In the genomic region with DNA sequence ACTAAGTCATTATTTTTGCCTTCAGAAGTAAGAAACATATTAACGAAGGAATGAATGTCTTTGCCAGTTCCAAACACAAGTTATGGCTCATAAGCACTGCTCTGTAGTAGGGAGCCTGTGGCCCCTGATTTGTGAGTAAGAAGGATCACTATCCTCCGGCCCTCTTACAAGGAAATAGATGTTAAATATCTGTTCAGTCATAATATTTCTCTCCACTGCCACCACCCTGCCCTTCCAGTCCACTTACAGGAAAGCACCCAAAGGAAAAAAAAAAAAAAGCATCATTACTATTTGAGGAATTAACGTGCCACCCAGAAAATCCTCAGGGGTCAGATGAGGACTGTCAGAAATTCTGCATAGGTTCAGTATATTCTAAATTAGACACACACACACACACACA, we compare ENCODE assay signal across 11 cellular contexts.
A peak's percentile ranks its signal among the peaks of the same experiment; 100 is the strongest.
DNase-seq lines count a peak whose midpoint lies in the region; ATAC-seq and TF ChIP-seq lines count a peak whose summit lies in the region.
"Had no signal": no experiment of that assay in that cellular context is flagged by ENCODE, and none has a peak within 500 bp of the region (broad histone marks: within the 10 kb centered on the region; RNA-seq: fewer than 3 reads in every experiment).

No MANE protein-coding gene starts in this region.

- intact Hi-C loops in tibial artery (cut with DNase I; ENCODE audit: low total_unique reads) = no loop called here

- H2BK12ac ChIP-seq in mesenchymal stem cell (ENCODE audit: low read length in 2 of 2) = no peak overlapping the region

- H3K27me3 ChIP-seq in mesenchymal stem cell (ENCODE audit: control insufficient read depth in 1 of 2, insufficient read depth in 1 of 2, low read length in 2 of 2) (no peaks in the 10 kb centered on the region), tibial artery (no peaks in the 10 kb centered on the region)

- no peak overlapping the region for H2BK120ac ChIP-seq in mesenchymal stem cell (ENCODE audit: low read depth, low read length)

- H2AFZ ChIP-seq in mesenchymal stem cell (ENCODE audit: low read depth, low read length) = no peak overlapping the region

- H3K36me3 ChIP-seq in mesenchymal stem cell (ENCODE audit: control insufficient read depth in 1 of 2, insufficient read depth in 2 of 2, low read depth in 1 of 2, low read length in 2 of 2) (peaks cover 22 to 79% of the 10 kb centered on the region in 2 experiments), tibial artery (peaks cover 26 to 36% (median 35%) of the 10 kb centered on the region in 3 donors)

- CTCF ChIA-PET in activated naive CD4-positive, alpha-beta T cell treated with anti-CD3 and anti-CD28 coated beads, Interleukin-2, amount 10 ng/mL, durations not matched to agents 7 days and 5 days (lab: Charles Lee) = interaction anchor here (1.0 to 2.5 kb wide), 5 partner anchors 40 to 367 kb away, joined by 3 to 13 read pairs (median 3); no protein-coding TSS in a partner anchor

- H4K8ac ChIP-seq in mesenchymal stem cell (ENCODE audit: low read length) = no peak overlapping the region

- no peak overlapping the region for H3K18ac ChIP-seq in mesenchymal stem cell (ENCODE audit: low read depth in 1 of 2, low read length in 2 of 2)

- ATAC-seq in HG02852 (IDR thresholded peaks at IDR 0.05; ENCODE audit: unreplicated experiment) = no peak
- no peak for ATAC-seq in GM18502 (IDR thresholded peaks at IDR 0.05; ENCODE audit: poor library complexity, unreplicated experiment)
- no peak for ATAC-seq in GM21737 (IDR thresholded peaks at IDR 0.05; ENCODE audit: unreplicated experiment)

- H3K4me3 ChIP-seq in mesenchymal stem cell (ENCODE audit: insufficient read depth in 1 of 2, low read depth in 1 of 2, low read length in 2 of 2) (no peak overlapping the region), tibial artery (no peak overlapping the region)

- no peak overlapping the region for H3K23ac ChIP-seq in mesenchymal stem cell (ENCODE audit: low read length in 2 of 2)

- H3K36me3 Mint-ChIP-seq in activated naive CD4-positive, alpha-beta T cell treated with anti-CD3 and anti-CD28 coated beads, Interleukin-2, amount 10 ng/mL, durations not matched to agents 7 days and 5 days = peaks cover 99% of the 10 kb centered on the region
- H3K36me3 Mint-ChIP-seq in activated naive CD8-positive, alpha-beta T cell = peaks cover 61% of the 10 kb centered on the region

- peak overlapping the region; percentile 69 for H3K9ac ChIP-seq in mesenchymal stem cell (ENCODE audit: low read length)

- H3K9me3 ChIP-seq in mesenchymal stem cell (ENCODE audit: control insufficient read depth, low read length) (no peaks in the 10 kb centered on the region), tibial artery (no peaks in the 10 kb centered on the region)

- H3K79me1 ChIP-seq in mesenchymal stem cell (replicated peaks; ENCODE audit: low read length, poor library complexity, severe bottlenecking) = peaks cover 30% of the 10 kb centered on the region

- WGBS in mesenchymal stem cell = 80% methylated on average over 3 of the region's 3 CpGs

- no peaks in the 10 kb centered on the region for H3K9me3 Mint-ChIP-seq in activated naive CD4-positive, alpha-beta T cell treated with anti-CD3 and anti-CD28 coated beads, Interleukin-2, amount 10 ng/mL, durations not matched to agents 7 days and 5 days
- no peaks in the 10 kb centered on the region for H3K9me3 Mint-ChIP-seq in activated naive CD8-positive, alpha-beta T cell (ENCODE audit: low read depth)

- H3K4me1 ChIP-seq in mesenchymal stem cell (ENCODE audit: control insufficient read depth, insufficient read depth, low read depth, low read length) (peaks cover 18% of the 10 kb centered on the region), tibial artery (peaks cover 0 to 63% (median 48%) of the 10 kb centered on the region in 4 donors)

- no peak overlapping the region for H3K4me2 ChIP-seq in mesenchymal stem cell (ENCODE audit: low read length, poor library complexity, severe bottlenecking)

- H2BK15ac ChIP-seq in mesenchymal stem cell (ENCODE audit: low read depth, poor library complexity, severe bottlenecking) = no peak overlapping the region

- no peak overlapping the region for H3K4ac ChIP-seq in mesenchymal stem cell (ENCODE audit: low read depth in 1 of 2, low read length in 2 of 2)

- peak overlapping the region; percentile 92 for H3K27ac Mint-ChIP-seq in activated naive CD4-positive, alpha-beta T cell treated with anti-CD3 and anti-CD28 coated beads, Interleukin-2, amount 10 ng/mL, durations not matched to agents 7 days and 5 days
- H3K27ac Mint-ChIP-seq in activated naive CD8-positive, alpha-beta T cell = peak overlapping the region; percentile 100

- H2AK5ac ChIP-seq in mesenchymal stem cell (ENCODE audit: low read length, severe bottlenecking) = no peak overlapping the region

- H3K4me1 Mint-ChIP-seq in activated naive CD4-positive, alpha-beta T cell treated with anti-CD3 and anti-CD28 coated beads, Interleukin-2, amount 10 ng/mL, durations not matched to agents 7 days and 5 days = peaks cover 96% of the 10 kb centered on the region
- peaks cover 99% of the 10 kb centered on the region for H3K4me1 Mint-ChIP-seq in activated naive CD8-positive, alpha-beta T cell (ENCODE audit: low read depth)

- no peaks in the 10 kb centered on the region for H3K27me3 Mint-ChIP-seq in activated naive CD4-positive, alpha-beta T cell treated with anti-CD3 and anti-CD28 coated beads, Interleukin-2, amount 10 ng/mL, durations not matched to agents 7 days and 5 days
- H3K27me3 Mint-ChIP-seq in activated naive CD8-positive, alpha-beta T cell = no peaks in the 10 kb centered on the region

- no peak overlapping the region for H4K91ac ChIP-seq in mesenchymal stem cell (ENCODE audit: low read length)

- no peak for DNase-seq in activated naive CD4-positive, alpha-beta T cell treated with anti-CD3 and anti-CD28 coated beads, Interleukin-2, amount 10 ng/mL, durations not matched to agents 7 days and 5 days
- DNase-seq in activated naive CD4-positive, alpha-beta T cell treated with anti-CD3 and anti-CD28 coated beads, Interleukin-2, amount 50 U/mL, for 16 hours = no peak
- DNase-seq in mesenchymal stem cell = no peak
- DNase-seq in tibial artery = no peak
- DNase-seq: aorta, Kasumi-1, RPMI8226 had no signal

- H3K4me3 Mint-ChIP-seq in activated naive CD4-positive, alpha-beta T cell treated with anti-CD3 and anti-CD28 coated beads, Interleukin-2, amount 10 ng/mL, durations not matched to agents 7 days and 5 days = peak overlapping the region; percentile 60
- peak overlapping the region; percentile 91 for H3K4me3 Mint-ChIP-seq in activated naive CD8-positive, alpha-beta T cell

- no peak overlapping the region for H3K14ac ChIP-seq in mesenchymal stem cell (ENCODE audit: low read length in 2 of 2)

- no peak overlapping the region for H2BK5ac ChIP-seq in mesenchymal stem cell (ENCODE audit: low read depth, low read length, poor library complexity, severe bottlenecking)

- H3K27ac ChIP-seq in mesenchymal stem cell (ENCODE audit: low read length, poor library complexity, severe bottlenecking) (peak overlapping the region; percentile 61), tibial artery (peak overlapping the region; percentile 74 to 88)

- no peak for TF ChIP-seq CTCF in tibial artery (IDR thresholded peaks at IDR 0.05)
